In genomic region chr7:84914598-84914997, GRCh38 we compare ENCODE assay signal across 13 cellular contexts.
DNase-seq lines count a peak whose midpoint lies in the region; ATAC-seq and TF ChIP-seq lines count a peak whose summit lies in the region.
"Had no signal": no experiment of that assay in that cellular context is flagged by ENCODE, and none has a peak within 500 bp of the region (broad histone marks: within the 10 kb centered on the region; RNA-seq: fewer than 3 reads in every experiment).

No MANE protein-coding gene starts in this region.

- no peak overlapping the region for H2AK5ac ChIP-seq in H9 (ENCODE audit: insufficient read length, low read length)

- no peak for TF ChIP-seq POLR2A in Peyer's patch (IDR thresholded peaks at IDR 0.05)

- no peak overlapping the region for H4K8ac ChIP-seq in H9 (replicated peaks; ENCODE audit: insufficient read length, low read depth, low read length)

- no peaks in the 10 kb centered on the region for H3K79me2 ChIP-seq in H9 (ENCODE audit: insufficient read depth, low read length)

- H3K27ac ChIP-seq in H9 (ENCODE audit: insufficient read length, low read depth, low read length), result no peak overlapping the region
- no peak overlapping the region for H3K27ac ChIP-seq in Peyer's patch
- H3K27ac ChIP-seq: epithelial cell of prostate had no signal

- no peak for ATAC-seq in GM18498 (IDR thresholded peaks at IDR 0.05; ENCODE audit: unreplicated experiment)
- no peak for ATAC-seq in activated CD8-positive, alpha-beta T cell treated with anti-CD3 and anti-CD28 coated beads, Interleukin-2, amount 10 ng/mL, durations not matched to agents 7 days and 5 days
- ATAC-seq: CD8-positive, alpha-beta T cell had no signal

- peak in 1 of 2 experiments; percentile 45 for DNase-seq in Caco-2
- no peak for DNase-seq in H9
- DNase-seq in RPMI8226, result peak; percentile 24
- DNase-seq in iPS-NIHi7 (ENCODE audit: extremely low spot score), result peak; percentile 32
- no peak for DNase-seq in activated CD8-positive, alpha-beta T cell treated with anti-CD3 and anti-CD28 coated beads, Interleukin-2, amount 10 ng/mL, durations not matched to agents 7 days and 5 days
- DNase-seq in Peyer's patch, result no peak
- DNase-seq: activated CD8-positive, alpha-beta memory T cell treated with anti-CD3 and anti-CD28 coated beads, Interleukin-2, amount 50 U/mL, for 48 hours; CD8-positive, alpha-beta T cell; NCI-H446 treated with DMSO at 0.1 percent for 48 hours; substantia nigra had no signal

- no peak overlapping the region for H3K18ac ChIP-seq in H9 (ENCODE audit: insufficient read length, low read depth, low read length)

- H2AFZ ChIP-seq in H9 (ENCODE audit: low read length), result no peak overlapping the region

- H3K27me3 Mint-ChIP-seq in Caco-2 (ENCODE audit: insufficient read depth, unreplicated experiment) (no peaks in the 10 kb centered on the region), H9 (ENCODE audit: low read depth) (no peaks in the 10 kb centered on the region)
- no peaks in the 10 kb centered on the region for H3K27me3 Mint-ChIP-seq in activated CD8-positive, alpha-beta T cell treated with anti-CD3 and anti-CD28 coated beads, Interleukin-2, amount 10 ng/mL, durations not matched to agents 7 days and 5 days (ENCODE audit: low read depth)

- H4K20me1 ChIP-seq in H9 (ENCODE audit: control insufficient read depth, insufficient read depth, insufficient read length), result no peaks in the 10 kb centered on the region

- H3K9me3 ChIP-seq in Caco-2, result no peaks in the 10 kb centered on the region
- H3K9me3 ChIP-seq in H9 (ENCODE audit: control insufficient read depth, low read depth, low read length), result no peaks in the 10 kb centered on the region
- H3K9me3 ChIP-seq in Peyer's patch, result no peaks in the 10 kb centered on the region

- POLR2A ChIA-PET in Caco-2 (lab: Charles Lee), result no interaction called here
- POLR2A ChIA-PET in activated CD8-positive, alpha-beta T cell treated with anti-CD3 and anti-CD28 coated beads, Interleukin-2, amount 10 ng/mL, durations not matched to agents 7 days and 5 days (lab: Charles Lee), result no interaction called here

- H3K79me1 ChIP-seq in H9 (ENCODE audit: insufficient read depth, low read depth, low read length, poor library complexity, severe bottlenecking), result no peaks in the 10 kb centered on the region

- H3K36me3 Mint-ChIP-seq in Caco-2 (ENCODE audit: insufficient read depth, unreplicated experiment), result no peaks in the 10 kb centered on the region
- peaks cover 10 to 12% (median 11%) of the 10 kb centered on the region in 3 experiments; a peak in 5 of 7 replicates for H3K36me3 Mint-ChIP-seq in H9 (ENCODE audit: insufficient read depth in 1 of 3, low read depth in 3 of 3)
- H3K36me3 Mint-ChIP-seq in activated CD8-positive, alpha-beta T cell treated with anti-CD3 and anti-CD28 coated beads, Interleukin-2, amount 10 ng/mL, durations not matched to agents 7 days and 5 days (ENCODE audit: low read depth), result no peaks in the 10 kb centered on the region
- H3K36me3 Mint-ChIP-seq: activated naive CD8-positive, alpha-beta T cell; CD8-positive, alpha-beta T cell had no signal

- H3K36me3 ChIP-seq in Caco-2 (ENCODE audit: control insufficient read depth, insufficient read depth, low read length) (no peaks in the 10 kb centered on the region), Peyer's patch (no peaks in the 10 kb centered on the region)

- H3K23me2 ChIP-seq in H9 (ENCODE audit: insufficient read length, low read depth, low read length, poor library complexity, severe bottlenecking), result no peaks in the 10 kb centered on the region

- no peak overlapping the region for H4K5ac ChIP-seq in H9 (ENCODE audit: insufficient read length, low read depth, low read length)

- no peak overlapping the region for H3K4me3 Mint-ChIP-seq in Caco-2 (ENCODE audit: unreplicated experiment)
- no peak overlapping the region for H3K4me3 Mint-ChIP-seq in H9
- no peak overlapping the region for H3K4me3 Mint-ChIP-seq in activated CD8-positive, alpha-beta T cell treated with anti-CD3 and anti-CD28 coated beads, Interleukin-2, amount 10 ng/mL, durations not matched to agents 7 days and 5 days
- H3K4me3 Mint-ChIP-seq: activated naive CD8-positive, alpha-beta T cell; CD8-positive, alpha-beta T cell had no signal

- no peak overlapping the region for H3K14ac ChIP-seq in H9 (ENCODE audit: insufficient read depth, low read length)

- H3K4me1 Mint-ChIP-seq in Caco-2 (ENCODE audit: low read depth, unreplicated experiment) (peaks cover 22% of the 10 kb centered on the region), H9 (peaks cover 37 to 47% of the 10 kb centered on the region in 2 experiments)
- no peaks in the 10 kb centered on the region for H3K4me1 Mint-ChIP-seq in activated CD8-positive, alpha-beta T cell treated with anti-CD3 and anti-CD28 coated beads, Interleukin-2, amount 10 ng/mL, durations not matched to agents 7 days and 5 days (ENCODE audit: low read depth)

- no peak overlapping the region for H3K9ac ChIP-seq in H9 (ENCODE audit: extremely low read depth, insufficient read length, low read length)

- H3K27me3 ChIP-seq in Caco-2 (replicated peaks; ENCODE audit: control insufficient read depth, insufficient read depth, low read length) (no peaks in the 10 kb centered on the region), H9 (ENCODE audit: insufficient read depth, low read length) (no peaks in the 10 kb centered on the region), Peyer's patch (no peaks in the 10 kb centered on the region)

- no peak overlapping the region for H2BK5ac ChIP-seq in H9 (ENCODE audit: insufficient read length, low read length)

- CTCF ChIA-PET in Caco-2 (lab: Charles Lee), result interaction anchor here (0.6 kb wide), 1 partner anchor 87 kb away, joined by 3 read pairs; no protein-coding TSS in a partner anchor
- CTCF ChIA-PET in activated CD8-positive, alpha-beta T cell treated with anti-CD3 and anti-CD28 coated beads, Interleukin-2, amount 10 ng/mL, durations not matched to agents 7 days and 5 days (lab: Charles Lee), result no interaction called here

- no peak overlapping the region for H2BK20ac ChIP-seq in H9 (ENCODE audit: low read depth, low read length, poor library complexity, severe bottlenecking)

- H3K4me3 ChIP-seq in Caco-2 (ENCODE audit: low read depth, low read length), result no peak overlapping the region
- no peak overlapping the region for H3K4me3 ChIP-seq in Peyer's patch

- intact Hi-C loops in Caco-2 (cut with micrococcal nuclease; ENCODE audit: unreplicated experiment), result loop anchor here (1.0 to 10.0 kb wide), 4 partner anchors 71 to 977 kb away; no protein-coding TSS in a partner anchor

- H3K9me3 Mint-ChIP-seq in Caco-2 (ENCODE audit: unreplicated experiment) (no peaks in the 10 kb centered on the region), H9 (peaks cover 2 to 9% of the 10 kb centered on the region in 2 experiments; a peak in 2 of 5 replicates)
- no peaks in the 10 kb centered on the region for H3K9me3 Mint-ChIP-seq in activated CD8-positive, alpha-beta T cell treated with anti-CD3 and anti-CD28 coated beads, Interleukin-2, amount 10 ng/mL, durations not matched to agents 7 days and 5 days (ENCODE audit: insufficient read depth)

- no peak overlapping the region for H3K27ac Mint-ChIP-seq in Caco-2 (ENCODE audit: unreplicated experiment)
- H3K27ac Mint-ChIP-seq in H9, result peak overlapping the region in 1 of 3 experiments; percentile 66; a peak in 2 of 7 replicates
- no peak overlapping the region for H3K27ac Mint-ChIP-seq in activated CD8-positive, alpha-beta T cell treated with anti-CD3 and anti-CD28 coated beads, Interleukin-2, amount 10 ng/mL, durations not matched to agents 7 days and 5 days
- H3K27ac Mint-ChIP-seq: activated naive CD8-positive, alpha-beta T cell; CD8-positive, alpha-beta T cell had no signal

- no peak overlapping the region for H3K56ac ChIP-seq in H9 (ENCODE audit: insufficient read length, low read depth, low read length)

- no peak overlapping the region for H2BK120ac ChIP-seq in H9 (ENCODE audit: low read depth, low read length, poor library complexity, severe bottlenecking)

- H4K91ac ChIP-seq in H9 (ENCODE audit: insufficient read length, low read depth, low read length), result no peak overlapping the region

- no peak overlapping the region for H3T11ph ChIP-seq in H9 (ENCODE audit: low read length)

- BruUV-seq in Caco-2 (replicated peaks; lab: Mats Ljungman, UMichigan), result no TSS peak

- no peak overlapping the region for H3K4me2 ChIP-seq in H9 (ENCODE audit: insufficient read depth, insufficient read length, low read length)

- no peak overlapping the region for H2BK12ac ChIP-seq in H9 (ENCODE audit: insufficient read length, low read depth, low read length)

- WGBS in H9 (ENCODE audit: extremely low coverage, insufficient read length, low lambda C conversion rate), result no CpG with 5 or more reads among the region's 1 CpG

- H3K23ac ChIP-seq in H9 (ENCODE audit: insufficient read length, low read depth, low read length), result no peak overlapping the region

- TF ChIP-seq CTCF in Caco-2 (IDR thresholded peaks at IDR 0.05; ENCODE audit: insufficient read depth in 1 of 2, low read depth in 1 of 2, low read length in 1 of 2, severe bottlenecking in 1 of 2, unreplicated experiment in 1 of 2), result peak; percentile 26 to 29
- peak; percentile 51; the same call in 2 of the 3 replicates for TF ChIP-seq CTCF in H9 (conservative IDR thresholded peaks at IDR 0.05)
- no peak for TF ChIP-seq CTCF in Peyer's patch (IDR thresholded peaks at IDR 0.05)

- H3K4me1 ChIP-seq in Caco-2 (peaks cover 30% of the 10 kb centered on the region), H9 (ENCODE audit: insufficient read depth, low read length) (no peaks in the 10 kb centered on the region; the same call in 1 of the 2 replicates), Peyer's patch (no peaks in the 10 kb centered on the region)

- no peak overlapping the region for H3K4ac ChIP-seq in H9 (ENCODE audit: low read depth, low read length)

- no peak overlapping the region for H2BK15ac ChIP-seq in H9 (ENCODE audit: low read depth, low read length)

Comparison
In these comparisons a context has a peak if more than half of its experiments do, and no peak if none do; other contexts are left out.
1. DNase-seq: peak in RPMI8226 (single experiment) and iPS-NIHi7 (single experiment); none in H9 (single experiment), activated CD8-positive, alpha-beta T cell treated with anti-CD3 and anti-CD28 coated beads, Interleukin-2, amount 10 ng/mL, durations not matched to agents 7 days and 5 days (single experiment) and Peyer's patch (0 of 3).
2. CTCF ChIP-seq: peak in Caco-2 (2 of 2) and H9 (single experiment); none in Peyer's patch (0 of 6).